In genomic region chr10:31808258-31809218, GRCh38 we compare ENCODE assay signal across 8 cellular contexts.
DNase-seq lines count a peak whose midpoint lies in the region; ATAC-seq and TF ChIP-seq lines count a peak whose summit lies in the region.

No MANE protein-coding gene starts in this region.

- peak overlapping the region in 1 of 2 donors; percentile 40 for H3K4me3 ChIP-seq in cardiac fibroblast (replicated peaks in 1 of 2; ENCODE audit: low read depth in 2 of 2, low read length in 2 of 2)

- peak; percentile 63 for DNase-seq in A172 (ENCODE audit: low spot score)
- peak; percentile 21 for DNase-seq in Daoy (ENCODE audit: low read depth)
- DNase-seq in RPMI7951 (ENCODE audit: low read depth): peak; percentile 88
- peak; percentile 86 to 88 for DNase-seq in cardiac fibroblast (ENCODE audit: low read depth in 2 of 2)
- peak; percentile 61 for DNase-seq in kidney tubule cell (ENCODE audit: low spot score)
- peak; percentile 2 for DNase-seq in stimulated activated CD4-positive, alpha-beta T cell treated with anti-CD3 and anti-CD28 coated beads, Interleukin-4, amount 100 ng/mL, for 1 hour
- DNase-seq in kidney glomerular epithelial cell (lab: John Stamatoyannopoulos, UW): no peak

- peak; percentile 73 for ATAC-seq in HG02973 (IDR thresholded peaks at IDR 0.05; ENCODE audit: unreplicated experiment)

- peak; percentile 12 for TF ChIP-seq CTCF in cardiac fibroblast (IDR thresholded peaks at IDR 0.05; ENCODE audit: low read depth, low read length)
